Comparison of ENCODE assay signal across 13 cellular contexts in the genomic region with DNA sequence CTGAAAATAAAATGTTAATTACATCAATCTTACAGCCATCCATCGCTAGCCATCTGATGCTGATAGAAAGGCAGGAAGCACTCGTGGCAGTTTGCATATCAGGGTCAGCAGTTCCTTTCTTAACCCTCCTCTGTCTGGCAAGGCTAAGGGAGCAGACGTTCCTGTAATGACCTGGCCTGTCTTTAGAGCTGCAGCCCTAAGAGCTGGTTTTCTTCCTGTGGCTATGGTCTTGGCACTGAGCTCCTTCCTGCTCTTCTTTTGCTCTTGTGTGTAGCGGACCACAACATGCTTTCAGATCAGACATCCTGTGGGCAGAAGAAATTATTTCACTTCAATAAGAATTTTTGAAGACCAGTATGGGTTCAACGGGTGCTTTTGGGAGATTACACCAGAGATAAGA.
A peak's percentile ranks its signal among the peaks of the same experiment; 100 is the strongest.
DNase-seq lines count a peak whose midpoint lies in the region; ATAC-seq and TF ChIP-seq lines count a peak whose summit lies in the region.
"Had no signal": no experiment of that assay in that cellular context is flagged by ENCODE, and none has a peak within 500 bp of the region (broad histone marks: within the 10 kb centered on the region; RNA-seq: fewer than 3 reads in every experiment).

No MANE protein-coding gene starts in this region.

- intact Hi-C loops in dorsolateral prefrontal cortex (cut with DNase I): no loop called here

- TF ChIP-seq CTCF in neural progenitor cell (IDR thresholded peaks at IDR 0.05) (no peak), dorsolateral prefrontal cortex (IDR thresholded peaks at IDR 0.05 in 54 of 56, conservative IDR thresholded peaks at IDR 0.05 in 2 of 56; ENCODE audit: low read depth in 1 of 56, partially characterized antibody in 56 of 56) (no peak)

- no peak overlapping the region for H3K9ac ChIP-seq in SK-N-MC (ENCODE audit: insufficient read length)
- no peak overlapping the region for H3K9ac ChIP-seq in neural progenitor cell
- H3K9ac ChIP-seq: KMS-11 had no signal

- DNase-seq in SK-N-MC (ENCODE audit: low read depth, low spot score) (no peak), neural progenitor cell (ENCODE audit: low spot score) (no peak), dorsolateral prefrontal cortex (no peak)
- no peak for DNase-seq in activated naive CD4-positive, alpha-beta T cell treated with anti-CD3 and anti-CD28 coated beads, Interleukin-2, amount 50 U/mL, for 16 hours
- DNase-seq: NCI-H2107 had no signal

- peak; percentile 66 for ATAC-seq in GM18861 (IDR thresholded peaks at IDR 0.05; ENCODE audit: unreplicated experiment)
- ATAC-seq in HG02678 (IDR thresholded peaks at IDR 0.05; ENCODE audit: unreplicated experiment): peak; percentile 47
- ATAC-seq in GM19452 (IDR thresholded peaks at IDR 0.05; ENCODE audit: unreplicated experiment): no peak
- ATAC-seq: activated naive CD4-positive, alpha-beta T cell treated with anti-CD3 and anti-CD28 coated beads, Interleukin-2, amount 50 U/mL, for 72 hours; sciatic nerve had no signal

- H3K79me2 ChIP-seq in neural progenitor cell (ENCODE audit: low read depth): no peaks in the 10 kb centered on the region

- H3K36me3 ChIP-seq in SK-N-MC (ENCODE audit: insufficient read depth, low read length) (no peaks in the 10 kb centered on the region), neural progenitor cell (no peaks in the 10 kb centered on the region)
- H3K36me3 ChIP-seq: thoracic aorta had no signal

- H2AFZ ChIP-seq in neural progenitor cell (replicated peaks): no peak overlapping the region

- H3K9me3 ChIP-seq in SK-N-MC (ENCODE audit: low read depth, low read length) (no peaks in the 10 kb centered on the region), neural progenitor cell (ENCODE audit: low read depth) (no peaks in the 10 kb centered on the region)
- H3K9me3 ChIP-seq: thoracic aorta had no signal

- H3K27ac ChIP-seq in SK-N-MC (peak overlapping the region; percentile 79), neural progenitor cell (no peak overlapping the region), dorsolateral prefrontal cortex (no peak overlapping the region)
- H3K27ac ChIP-seq: KMS-11, thoracic aorta had no signal

- H3K9me3 Mint-ChIP-seq in neural progenitor cell: peaks cover 7% of the 10 kb centered on the region
- H3K9me3 Mint-ChIP-seq: activated naive CD4-positive, alpha-beta T cell treated with anti-CD3 and anti-CD28 coated beads, Interleukin-2, amount 50 U/mL, for 72 hours; T-helper 2 cell treated with Interferon-gamma antibody and Interleukin-4, amounts not matched to agents 5 μg/mL and 100 μg/mL, for 36 hours had no signal

- H3K27me3 ChIP-seq in neural progenitor cell: no peaks in the 10 kb centered on the region
- H3K27me3 ChIP-seq in dorsolateral prefrontal cortex: no peaks in the 10 kb centered on the region

- H3K4me1 Mint-ChIP-seq in neural progenitor cell: peaks cover 34% of the 10 kb centered on the region

- H3F3A ChIP-seq in neural progenitor cell (ENCODE audit: low read depth): no peaks in the 10 kb centered on the region

- peaks cover 8% of the 10 kb centered on the region for H3K36me3 Mint-ChIP-seq in neural progenitor cell
- H3K36me3 Mint-ChIP-seq: activated naive CD4-positive, alpha-beta T cell treated with anti-CD3 and anti-CD28 coated beads, Interleukin-2, amount 50 U/mL, for 72 hours had no signal

- no peaks in the 10 kb centered on the region for H4K20me1 ChIP-seq in neural progenitor cell (ENCODE audit: low read depth)

- peak overlapping the region; percentile 3 for H3K27ac Mint-ChIP-seq in neural progenitor cell
- H3K27ac Mint-ChIP-seq: activated naive CD4-positive, alpha-beta T cell treated with anti-CD3 and anti-CD28 coated beads, Interleukin-2, amount 50 U/mL, for 72 hours; T-helper 2 cell treated with Interferon-gamma antibody and Interleukin-4, amounts not matched to agents 5 μg/mL and 100 μg/mL, for 36 hours had no signal

- H3K4me3 Mint-ChIP-seq in neural progenitor cell: no peak overlapping the region
- H3K4me3 Mint-ChIP-seq: T-helper 2 cell treated with Interferon-gamma antibody and Interleukin-4, amounts not matched to agents 5 μg/mL and 100 μg/mL, for 36 hours had no signal

- H3K27me3 Mint-ChIP-seq in neural progenitor cell (ENCODE audit: insufficient read depth, low read depth): peaks cover 17% of the 10 kb centered on the region

- no peak overlapping the region for H3K4me3 ChIP-seq in SK-N-MC
- no peak overlapping the region for H3K4me3 ChIP-seq in neural progenitor cell
- no peak overlapping the region for H3K4me3 ChIP-seq in dorsolateral prefrontal cortex
- H3K4me3 ChIP-seq: thoracic aorta had no signal

- peaks cover 31% of the 10 kb centered on the region for H3K4me1 ChIP-seq in neural progenitor cell

- H3K4me2 ChIP-seq in neural progenitor cell: no peak overlapping the region
- H3K4me2 ChIP-seq: KMS-11 had no signal
